In the genomic region with DNA sequence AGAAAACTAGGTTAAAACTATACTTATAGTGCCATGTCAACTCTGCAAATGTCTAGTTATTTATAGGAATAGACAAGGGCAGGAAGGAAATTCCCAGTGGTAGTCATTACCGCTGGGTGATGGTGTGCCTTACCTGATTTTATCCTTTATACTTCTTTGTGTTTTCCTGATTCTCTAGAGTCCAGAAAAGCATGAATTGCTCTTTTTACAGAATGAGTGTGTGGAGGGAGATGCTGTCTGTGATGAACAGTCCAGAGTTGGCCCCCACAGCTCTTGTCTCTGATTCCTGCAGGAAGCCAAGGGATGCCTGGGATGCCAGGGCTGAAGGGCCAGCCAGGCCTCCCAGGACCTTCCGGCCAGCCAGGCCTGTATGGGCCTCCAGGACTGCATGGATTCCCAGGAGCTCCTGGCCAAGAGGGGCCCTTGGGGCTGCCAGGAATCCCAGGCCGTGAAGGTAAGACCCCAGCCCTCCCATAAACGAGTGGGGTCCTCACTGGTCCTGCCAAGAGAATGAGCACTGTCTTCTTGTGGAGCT, we compare ENCODE assay signal across 22 cellular contexts.
"Had no signal": no experiment of that assay in that cellular context is flagged by ENCODE, and none has a peak within 500 bp of the region (broad histone marks: within the 10 kb centered on the region; RNA-seq: fewer than 3 reads in every experiment).

No MANE protein-coding gene starts in this region.

- H3K36me3 ChIP-seq: transverse colon had no signal

- H3K4me1 Mint-ChIP-seq: activated naive CD4-positive, alpha-beta T cell treated with anti-CD3 and anti-CD28 coated beads, Interleukin-2, amount 10 ng/mL, durations not matched to agents 7 days and 5 days; natural killer cell had no signal

- H3K9me3 ChIP-seq: transverse colon, vagina had no signal

- H3K4me3 Mint-ChIP-seq: activated naive CD4-positive, alpha-beta T cell treated with anti-CD3 and anti-CD28 coated beads, Interleukin-2, amount 10 ng/mL, durations not matched to agents 7 days and 5 days; activated T-cell treated with anti-CD3 and anti-CD28 coated beads, Interleukin-2, amount 50 U/mL, for 4 hours; natural killer cell; T-helper 17 cell had no signal

- H3K27me3 ChIP-seq: transverse colon, vagina had no signal

- H3K4me3 ChIP-seq: dorsolateral prefrontal cortex, transverse colon, vagina had no signal

- H3K36me3 Mint-ChIP-seq: activated naive CD4-positive, alpha-beta T cell treated with anti-CD3 and anti-CD28 coated beads, Interleukin-2, amount 10 ng/mL, durations not matched to agents 7 days and 5 days; natural killer cell had no signal

- ATAC-seq: activated T-cell treated with anti-CD3 and anti-CD28 coated beads, Interleukin-2, amount 50 U/mL, for 4 hours; left lobe of liver; natural killer cell; T-helper 17 cell had no signal

- H3K27ac ChIP-seq: dorsolateral prefrontal cortex, epithelial cell of prostate, transverse colon, vagina had no signal

- H3K27ac Mint-ChIP-seq: activated naive CD4-positive, alpha-beta T cell treated with anti-CD3 and anti-CD28 coated beads, Interleukin-2, amount 10 ng/mL, durations not matched to agents 7 days and 5 days; natural killer cell had no signal

- DNase-seq: activated CD4-positive, alpha-beta T cell treated with anti-CD3 and anti-CD28 coated beads for 4 hours; activated CD4-positive, alpha-beta T cell treated with anti-CD3 and anti-CD28 coated beads, Interleukin-2, amount 50 U/mL, for 48 hours; activated CD4-positive, CD25-positive, alpha-beta regulatory T cell; activated CD8-positive, alpha-beta memory T cell treated with anti-CD3 and anti-CD28 coated beads, Interleukin-2, amount 50 U/mL, for 48 hours; activated naive CD4-positive, alpha-beta T cell treated with anti-CD3 and anti-CD28 coated beads, Interleukin-2, amount 10 ng/mL, durations not matched to agents 7 days and 5 days; activated T-cell treated with anti-CD3 and anti-CD28 coated beads, Interleukin-2, amount 50 U/mL, for 4 hours; amygdala; dorsolateral prefrontal cortex; foreskin fibroblast; mammary epithelial cell; midbrain; natural killer cell; retina; stimulated activated CD4-positive, alpha-beta T cell treated with anti-CD3 and anti-CD28 coated beads, Interleukin-4, amount 100 ng/mL, for 24 hours; stimulated activated naive CD4-positive, alpha-beta T cell treated with Interleukin-2 at 50 U/mL for 16 hours; SW 1271; T-helper 17 cell; transverse colon had no signal

- H3K27me3 Mint-ChIP-seq: progenitor cell of endocrine pancreas had no signal

- H3K9me3 Mint-ChIP-seq: activated T-cell treated with anti-CD3 and anti-CD28 coated beads, Interleukin-2, amount 50 U/mL, for 4 hours; natural killer cell had no signal

- H3K4me1 ChIP-seq: transverse colon, vagina had no signal
